Comparison of ENCODE assay signal across 31 cellular contexts in the genomic region with DNA sequence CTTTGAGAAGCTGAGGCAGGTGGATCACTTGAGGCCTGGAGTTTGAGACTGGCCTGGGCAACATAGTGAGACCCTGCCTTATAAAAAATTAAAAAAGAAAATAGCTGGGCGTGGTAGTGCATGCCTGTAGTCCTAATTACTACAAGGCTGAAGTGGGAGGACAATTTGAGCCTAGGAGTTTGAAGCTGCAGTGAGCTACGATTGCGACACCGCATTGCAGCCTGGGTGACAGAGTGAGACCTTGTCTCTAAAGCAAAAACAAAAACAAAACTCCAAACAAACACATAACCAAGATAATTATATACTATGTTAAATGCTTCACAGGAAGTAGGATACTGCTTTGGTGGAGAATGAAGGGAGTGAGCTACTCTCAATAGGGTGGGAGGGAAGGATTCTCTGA. TPM values are rescaled to one million over a fixed set of nuclear protein-coding genes. Genes with fewer than 3 reads are reported as not detected.
"Had no signal": no experiment of that assay in that cellular context is flagged by ENCODE, and none has a peak within 500 bp of the region (broad histone marks: within the 10 kb centered on the region; RNA-seq: fewer than 3 reads in every experiment).

No MANE protein-coding gene starts in this region.

- H3K27me3 Mint-ChIP-seq: activated naive CD4-positive, alpha-beta T cell treated with anti-CD3 and anti-CD28 coated beads, Interleukin-2, amount 50 U/mL, for 24 hours; stimulated activated naive CD8-positive, alpha-beta T cell treated with anti-CD3 and anti-CD28 coated beads, Interleukin-15, amount 100 ng/mL, for 72 hours had no signal

- H3K9me3 ChIP-seq: pancreas, psoas muscle, upper lobe of right lung had no signal

- H3K4me3 Mint-ChIP-seq: activated CD8-positive, alpha-beta memory T cell treated with anti-CD3 and anti-CD28 coated beads, Interleukin-2, amount 10 ng/mL, durations not matched to agents 7 days and 5 days; activated CD8-positive, alpha-beta T cell treated with anti-CD3 and anti-CD28 coated beads, Interleukin-2, amount 10 ng/mL, durations not matched to agents 7 days and 5 days; activated naive CD4-positive, alpha-beta T cell treated with anti-CD3 and anti-CD28 coated beads, Interleukin-2, amount 50 U/mL, for 24 hours; activated naive CD8-positive, alpha-beta T cell treated with anti-CD3 and anti-CD28 coated beads, Interleukin-2, amount 50 U/mL, for 24 hours; naive thymus-derived CD8-positive, alpha-beta T cell; neural crest cell; stimulated activated memory B cell treated with anti-CD40 and anti-IgM and Interleukin-4, amounts not matched to agents 10 μg/mL and 1 μg/mL and 100 μg/mL, for 72 hours; stimulated activated naive CD8-positive, alpha-beta T cell treated with anti-CD3 and anti-CD28 coated beads, Interleukin-15, amount 100 ng/mL, for 72 hours had no signal

- DNase-seq: activated CD4-positive, CD25-positive, alpha-beta regulatory T cell treated with anti-CD3 and anti-CD28 coated beads, Interleukin-2, amount 50 U/mL, for 72 hours; activated CD8-positive, alpha-beta memory T cell treated with anti-CD3 and anti-CD28 coated beads, Interleukin-2, amount 10 ng/mL, durations not matched to agents 7 days and 5 days; activated CD8-positive, alpha-beta T cell treated with anti-CD3 and anti-CD28 coated beads, Interleukin-2, amount 10 ng/mL, durations not matched to agents 7 days and 5 days; activated naive CD8-positive, alpha-beta T cell treated with anti-CD3 and anti-CD28 coated beads, Interleukin-2, amount 50 U/mL, for 24 hours; activated T-cell treated with anti-CD3 and anti-CD28 coated beads, Interleukin-2, amount 50 U/mL, for 48 hours; amygdala; caudate nucleus; foreskin fibroblast; head of caudate nucleus; hippocampal formation; kidney; left colon; midbrain; naive thymus-derived CD8-positive, alpha-beta T cell; nucleus accumbens; pancreas; psoas muscle; stimulated activated CD4-positive, alpha-beta T cell treated with anti-CD3 and anti-CD28 coated beads, Interleukin-1b, Interleukin-23, amount 100 ng/mL, for 48 hours; stimulated activated CD4-positive, alpha-beta T cell treated with anti-CD3 and anti-CD28 coated beads, Interleukin-4, amount 100 ng/mL, for 4 hours; stimulated activated CD8-positive, alpha-beta memory T cell treated with anti-CD3 and anti-CD28 coated beads, Interleukin-4, amount 100 ng/mL, for 48 hours; stimulated activated naive CD8-positive, alpha-beta T cell treated with anti-CD3 and anti-CD28 coated beads, Interleukin-15, amount 100 ng/mL, for 72 hours; substantia nigra; T1000; upper lobe of right lung had no signal

- H3K9me3 Mint-ChIP-seq: activated naive CD4-positive, alpha-beta T cell treated with anti-CD3 and anti-CD28 coated beads, Interleukin-2, amount 50 U/mL, for 24 hours; activated naive CD8-positive, alpha-beta T cell treated with anti-CD3 and anti-CD28 coated beads, Interleukin-2, amount 50 U/mL, for 24 hours; activated T-helper 2 cell treated with anti-CD3 and anti-CD28 coated beads, Interferon-gamma antibody, Interleukin-2, Interleukin-4, amounts not matched to agents 10 μg/mL and 5 μg/mL and 100 μg/mL, durations not matched to agents 14 hours and 24 hours and 36 hours; naive thymus-derived CD8-positive, alpha-beta T cell; neural crest cell; stimulated activated memory B cell treated with anti-CD40 and anti-IgM and Interleukin-4, amounts not matched to agents 10 μg/mL and 1 μg/mL and 100 μg/mL, for 72 hours; stimulated activated naive CD8-positive, alpha-beta T cell treated with anti-CD3 and anti-CD28 coated beads, Interleukin-15, amount 100 ng/mL, for 72 hours had no signal

- H3K27ac Mint-ChIP-seq: activated CD8-positive, alpha-beta memory T cell treated with anti-CD3 and anti-CD28 coated beads, Interleukin-2, amount 10 ng/mL, durations not matched to agents 7 days and 5 days; activated CD8-positive, alpha-beta T cell treated with anti-CD3 and anti-CD28 coated beads, Interleukin-2, amount 10 ng/mL, durations not matched to agents 7 days and 5 days; activated naive CD4-positive, alpha-beta T cell treated with anti-CD3 and anti-CD28 coated beads, Interleukin-2, amount 50 U/mL, for 24 hours; activated naive CD8-positive, alpha-beta T cell treated with anti-CD3 and anti-CD28 coated beads, Interleukin-2, amount 50 U/mL, for 24 hours; activated T-helper 2 cell treated with anti-CD3 and anti-CD28 coated beads, Interferon-gamma antibody, Interleukin-2, Interleukin-4, amounts not matched to agents 10 μg/mL and 5 μg/mL and 100 μg/mL, durations not matched to agents 14 hours and 24 hours and 36 hours; stimulated activated memory B cell treated with anti-CD40 and anti-IgM and Interleukin-4, amounts not matched to agents 10 μg/mL and 1 μg/mL and 100 μg/mL, for 72 hours; stimulated activated naive CD8-positive, alpha-beta T cell treated with anti-CD3 and anti-CD28 coated beads, Interleukin-15, amount 100 ng/mL, for 72 hours had no signal

- ATAC-seq: activated CD8-positive, alpha-beta memory T cell treated with anti-CD3 and anti-CD28 coated beads, Interleukin-2, amount 10 ng/mL, durations not matched to agents 7 days and 5 days; activated CD8-positive, alpha-beta T cell treated with anti-CD3 and anti-CD28 coated beads, Interleukin-2, amount 10 ng/mL, durations not matched to agents 7 days and 5 days; activated naive CD8-positive, alpha-beta T cell treated with anti-CD3 and anti-CD28 coated beads, Interleukin-2, amount 50 U/mL, for 24 hours; left colon; naive thymus-derived CD8-positive, alpha-beta T cell; pancreas; psoas muscle; stimulated activated memory B cell treated with anti-CD40 and anti-IgM and Interleukin-4, amounts not matched to agents 10 μg/mL and 1 μg/mL and 100 μg/mL, for 72 hours; stimulated activated naive CD8-positive, alpha-beta T cell treated with anti-CD3 and anti-CD28 coated beads, Interleukin-15, amount 100 ng/mL, for 72 hours; upper lobe of right lung had no signal

- H3K4me3 ChIP-seq: pancreas, psoas muscle, smooth muscle cell, upper lobe of right lung had no signal

- H3K36me3 ChIP-seq: pancreas, upper lobe of right lung had no signal

- H3K27me3 ChIP-seq: pancreas, upper lobe of right lung had no signal

- H3K36me3 Mint-ChIP-seq: activated CD8-positive, alpha-beta memory T cell treated with anti-CD3 and anti-CD28 coated beads, Interleukin-2, amount 10 ng/mL, durations not matched to agents 7 days and 5 days; activated naive CD4-positive, alpha-beta T cell treated with anti-CD3 and anti-CD28 coated beads, Interleukin-2, amount 50 U/mL, for 24 hours; naive thymus-derived CD8-positive, alpha-beta T cell; stimulated activated memory B cell treated with anti-CD40 and anti-IgM and Interleukin-4, amounts not matched to agents 10 μg/mL and 1 μg/mL and 100 μg/mL, for 72 hours had no signal

- H3K27ac ChIP-seq: pancreas, psoas muscle, upper lobe of right lung had no signal

RNA-seq across cellular contexts. Expression of a gene that starts 18.3 kb away (rescaled TPM):
- total RNA-seq: activated CD8-positive, alpha-beta memory T cell treated with anti-CD3 and anti-CD28 coated beads, Interleukin-2, amount 10 ng/mL, durations not matched to agents 7 days and 5 days; activated CD8-positive, alpha-beta T cell treated with anti-CD3 and anti-CD28 coated beads, Interleukin-2, amount 10 ng/mL, durations not matched to agents 7 days and 5 days; activated T-helper 2 cell treated with anti-CD3 and anti-CD28 coated beads, Interferon-gamma antibody, Interleukin-2, Interleukin-4, amounts not matched to agents 10 μg/mL and 5 μg/mL and 100 μg/mL, durations not matched to agents 14 hours and 24 hours and 36 hours; endothelial cell of umbilical vein had no signal

RNA-seq across cellular contexts. Expression of a gene that starts 42.7 kb away (rescaled TPM):
- total RNA-seq: activated CD8-positive, alpha-beta memory T cell treated with anti-CD3 and anti-CD28 coated beads, Interleukin-2, amount 10 ng/mL, durations not matched to agents 7 days and 5 days; activated CD8-positive, alpha-beta T cell treated with anti-CD3 and anti-CD28 coated beads, Interleukin-2, amount 10 ng/mL, durations not matched to agents 7 days and 5 days; activated T-helper 2 cell treated with anti-CD3 and anti-CD28 coated beads, Interferon-gamma antibody, Interleukin-2, Interleukin-4, amounts not matched to agents 10 μg/mL and 5 μg/mL and 100 μg/mL, durations not matched to agents 14 hours and 24 hours and 36 hours; endothelial cell of umbilical vein; fibroblast of lung; naive thymus-derived CD8-positive, alpha-beta T cell; neural crest cell; upper lobe of right lung had no signal
